Comparison of ENCODE assay signal across 14 cellular contexts in genomic region chr4:53763813-53764597, GRCh38.
DNase-seq lines count a peak whose midpoint lies in the region; ATAC-seq and TF ChIP-seq lines count a peak whose summit lies in the region.
"Had no signal": no experiment of that assay in that cellular context is flagged by ENCODE, and none has a peak within 500 bp of the region (broad histone marks: within the 10 kb centered on the region; RNA-seq: fewer than 3 reads in every experiment).

No MANE protein-coding gene starts in this region.

- no peaks in the 10 kb centered on the region for H3K4me1 Mint-ChIP-seq in immature natural killer cell

- BruUV-seq in PC-3 (replicated peaks; lab: Mats Ljungman, UMichigan): no TSS peak

- intact Hi-C loops in PC-3 (cut with micrococcal nuclease) (no loop called here), esophagus muscularis mucosa (cut with DNase I) (no loop called here)

- CTCF ChIA-PET in PC-3 (lab: Charles Lee): no interaction called here

- H3F3A ChIP-seq in PC-3 (ENCODE audit: low read length, unreplicated experiment) (no peaks in the 10 kb centered on the region), MM.1S (ENCODE audit: insufficient read depth, low read length) (no peaks in the 10 kb centered on the region)

- no peak overlapping the region for H2AFZ ChIP-seq in PC-3 (ENCODE audit: low read length)
- no peak overlapping the region for H2AFZ ChIP-seq in MM.1S (ENCODE audit: low read length)

- H3K4me2 ChIP-seq in PC-3 (ENCODE audit: low read length): no peak overlapping the region
- H3K4me2 ChIP-seq in MM.1S (ENCODE audit: low read depth, low read length): no peak overlapping the region

- no peak for TF ChIP-seq EP300 in esophagus muscularis mucosa (IDR thresholded peaks at IDR 0.05)

- no peaks in the 10 kb centered on the region for H3K9me3 ChIP-seq in PC-3 (ENCODE audit: low read length)
- H3K9me3 ChIP-seq in esophagus muscularis mucosa: no peaks in the 10 kb centered on the region
- H3K9me3 ChIP-seq in MM.1S (replicated peaks; ENCODE audit: insufficient read depth, low read length): no peaks in the 10 kb centered on the region
- H3K9me3 ChIP-seq: gastrocnemius medialis had no signal

- H3K36me3 Mint-ChIP-seq in immature natural killer cell: no peaks in the 10 kb centered on the region

- no peaks in the 10 kb centered on the region for H4K20me1 ChIP-seq in PC-3 (ENCODE audit: low read length)
- H4K20me1 ChIP-seq in MM.1S (ENCODE audit: insufficient read depth, low read length): no peaks in the 10 kb centered on the region

- H3K9me2 ChIP-seq in PC-3 (replicated peaks; ENCODE audit: low read length) (no peaks in the 10 kb centered on the region), MM.1S (replicated peaks; ENCODE audit: insufficient read depth, low read length) (no peaks in the 10 kb centered on the region)

- H3K27ac ChIP-seq in PC-3 (ENCODE audit: low read length): no peak overlapping the region
- no peak overlapping the region for H3K27ac ChIP-seq in esophagus muscularis mucosa (replicated peaks in 1 of 4)
- H3K27ac ChIP-seq in MM.1S (ENCODE audit: low read length): no peak overlapping the region
- H3K27ac ChIP-seq: cardiac muscle cell, gastrocnemius medialis, SK-N-MC had no signal

- no peak overlapping the region for H3K27ac Mint-ChIP-seq in immature natural killer cell

- DNase-seq in AG10803 (ENCODE audit: low read depth): peak; percentile 91
- peak; percentile 25 for DNase-seq in PC-3
- peak; percentile 91 for DNase-seq in esophagus muscularis mucosa (ENCODE audit: extremely low spot score)
- DNase-seq in non-pigmented ciliary epithelial cell (ENCODE audit: low read depth): peak; percentile 81
- no peak for DNase-seq in COLO668 (lab: John Stamatoyannopoulos, UW; ENCODE audit: unreplicated experiment)
- DNase-seq in MM.1S: no peak
- DNase-seq in immature natural killer cell: no peak
- DNase-seq: activated CD8-positive, alpha-beta memory T cell treated with anti-CD3 and anti-CD28 coated beads for 24 hours; COR-L47; gastrocnemius medialis; NCI-H446 treated with DMSO at 0.1 percent for 48 hours had no signal

- H3K4me1 ChIP-seq in PC-3 (ENCODE audit: insufficient read depth, low read length) (no peaks in the 10 kb centered on the region), esophagus muscularis mucosa (peaks cover 0 to 10% (median 1%) of the 10 kb centered on the region in 4 donors), MM.1S (ENCODE audit: low read length) (no peaks in the 10 kb centered on the region)
- H3K4me1 ChIP-seq: gastrocnemius medialis had no signal

- H3K9ac ChIP-seq in PC-3 (ENCODE audit: low read length) (no peak overlapping the region), MM.1S (ENCODE audit: low read length) (no peak overlapping the region)

- H3K36me3 ChIP-seq in PC-3 (ENCODE audit: low read depth, low read length) (no peaks in the 10 kb centered on the region), esophagus muscularis mucosa (no peaks in the 10 kb centered on the region), MM.1S (replicated peaks; ENCODE audit: insufficient read depth, low read length) (no peaks in the 10 kb centered on the region)
- H3K36me3 ChIP-seq: cardiac muscle cell, gastrocnemius medialis had no signal

- H3K27me3 Mint-ChIP-seq in immature natural killer cell (ENCODE audit: low read depth in 3 of 3): peaks cover 0 to 3% (median 0%) of the 10 kb centered on the region in 3 donors

- H3K9me3 Mint-ChIP-seq in immature natural killer cell: peaks cover 0 to 12% (median 2%) of the 10 kb centered on the region in 6 donors

- H3K4me3 Mint-ChIP-seq in immature natural killer cell: no peak overlapping the region

- H3K27me3 ChIP-seq in PC-3 (ENCODE audit: low read length) (no peaks in the 10 kb centered on the region), esophagus muscularis mucosa (no peaks in the 10 kb centered on the region), MM.1S (replicated peaks; ENCODE audit: insufficient read depth, low read length) (no peaks in the 10 kb centered on the region)
- H3K27me3 ChIP-seq: cardiac muscle cell, gastrocnemius medialis had no signal

- no peak for TF ChIP-seq CTCF in AG10803 (conservative IDR thresholded peaks at IDR 0.05; ENCODE audit: low read length)
- TF ChIP-seq CTCF in PC-3 (conservative IDR thresholded peaks at IDR 0.05; ENCODE audit: low read depth, low read length): no peak
- no peak for TF ChIP-seq CTCF in esophagus muscularis mucosa (IDR thresholded peaks at IDR 0.05)
- no peak for TF ChIP-seq CTCF in MM.1S (IDR thresholded peaks at IDR 0.05; ENCODE audit: low read length)

- H3K79me2 ChIP-seq in PC-3 (ENCODE audit: low read length) (no peaks in the 10 kb centered on the region), MM.1S (ENCODE audit: low read length) (no peaks in the 10 kb centered on the region)

- no peak for TF ChIP-seq POLR2A in esophagus muscularis mucosa (IDR thresholded peaks at IDR 0.05; ENCODE audit: low read depth)

- POLR2A ChIA-PET in PC-3 (lab: Charles Lee; ENCODE audit: unreplicated experiment): interaction anchor here (0.6 kb wide), 2 partner anchors 48 to 1187 kb away, joined by 3 read pairs; no protein-coding TSS in a partner anchor

- ATAC-seq in PC-3 (peak; percentile 50), HG03439 (IDR thresholded peaks at IDR 0.05; ENCODE audit: unreplicated experiment) (no peak)
- ATAC-seq: gastrocnemius medialis had no signal

- WGBS in esophagus muscularis mucosa: 56% methylated on average over 5 of the region's 5 CpGs

- no peak overlapping the region for H3K4me3 ChIP-seq in AG10803 (ENCODE audit: low read length)
- H3K4me3 ChIP-seq in PC-3 (ENCODE audit: low read length): no peak overlapping the region
- H3K4me3 ChIP-seq in esophagus muscularis mucosa: no peak overlapping the region
- no peak overlapping the region for H3K4me3 ChIP-seq in MM.1S (ENCODE audit: low read length)
- H3K4me3 ChIP-seq: cardiac muscle cell, gastrocnemius medialis, SK-N-MC had no signal

Comparison
In these comparisons a context has a peak if more than half of its experiments do, and no peak if none do; other contexts are left out.
1. DNase-seq: peak in AG10803 (single experiment), PC-3 (single experiment), esophagus muscularis mucosa (single experiment) and non-pigmented ciliary epithelial cell (single experiment); none in COLO668 (single experiment), MM.1S (single experiment) and immature natural killer cell (0 of 3).